26 cellular contexts compared by ENCODE assay signal in genomic region chr7:77254915-77255314, GRCh38. TPM values are rescaled to one million over a fixed set of nuclear protein-coding genes. Genes with fewer than 3 reads are reported as not detected.
"Had no signal": no experiment of that assay in that cellular context is flagged by ENCODE, and none has a peak within 500 bp of the region (broad histone marks: within the 10 kb centered on the region; RNA-seq: fewer than 3 reads in every experiment).

No MANE protein-coding gene starts in this region.

- H3K9me3 ChIP-seq: esophagus muscularis mucosa, gastroesophageal sphincter, heart left ventricle, left ventricle myocardium inferior, lower lobe of right lung, mucosa of descending colon had no signal

- H3K27me3 ChIP-seq: dorsolateral prefrontal cortex, esophagus muscularis mucosa, foreskin keratinocyte, gastroesophageal sphincter, heart left ventricle, hepatocyte had no signal

- H3K36me3 Mint-ChIP-seq: mesothelial cell of epicardium had no signal

- H3K4me3 ChIP-seq: coronary artery, dorsolateral prefrontal cortex, esophagus muscularis mucosa, gastroesophageal sphincter, heart left ventricle, hepatocyte, left ventricle myocardium inferior, lower lobe of right lung, mucosa of descending colon had no signal

- H3K4me1 ChIP-seq: foreskin keratinocyte, lower lobe of right lung had no signal

- H3K4me2 ChIP-seq: hepatocyte had no signal

- H3K27ac Mint-ChIP-seq: immature natural killer cell, mesothelial cell of epicardium had no signal

- H3K9me3 Mint-ChIP-seq: immature natural killer cell had no signal

- H3K27ac ChIP-seq: coronary artery, dorsolateral prefrontal cortex, esophagus muscularis mucosa, foreskin keratinocyte, gastroesophageal sphincter, heart left ventricle, hepatocyte, left ventricle myocardium inferior, lower lobe of right lung had no signal

- H3K4me3 Mint-ChIP-seq: immature natural killer cell, mesothelial cell of epicardium had no signal

- FAIRE-seq: colon, frontal cortex, kidney had no signal

- ATAC-seq: foreskin keratinocyte, gastroesophageal sphincter, heart left ventricle, left colon, left lobe of liver, lower lobe of right lung, mucosa of descending colon had no signal

- H3K36me3 ChIP-seq: left ventricle myocardium inferior, lower lobe of right lung had no signal

- H3K79me2 ChIP-seq: hepatocyte had no signal

- DNase-seq: dermis blood vessel endothelial cell; dorsolateral prefrontal cortex; effector CD4-positive, alpha-beta T cell; effector memory CD4-positive, alpha-beta T cell; foreskin keratinocyte; heart left ventricle; hypothalamus; immature natural killer cell; islet precursor cell; kidney; kidney glomerular epithelial cell; left colon; left ventricle myocardium inferior; lower lobe of right lung; mesenchymal stem cell; mucosa of descending colon had no signal

- H2AFZ ChIP-seq: hepatocyte had no signal

RNA-seq across cellular contexts. Expression of gene FGL2, which starts 55.3 kb away (rescaled TPM):
- total RNA-seq: endothelial cell of umbilical vein, epithelial cell of proximal tubule, foreskin keratinocyte, mesothelial cell of epicardium had no signal
- polyA plus RNA-seq: endothelial cell of umbilical vein, foreskin keratinocyte had no signal
